Comparison of ENCODE assay signal across 8 cellular contexts in the genomic region with DNA sequence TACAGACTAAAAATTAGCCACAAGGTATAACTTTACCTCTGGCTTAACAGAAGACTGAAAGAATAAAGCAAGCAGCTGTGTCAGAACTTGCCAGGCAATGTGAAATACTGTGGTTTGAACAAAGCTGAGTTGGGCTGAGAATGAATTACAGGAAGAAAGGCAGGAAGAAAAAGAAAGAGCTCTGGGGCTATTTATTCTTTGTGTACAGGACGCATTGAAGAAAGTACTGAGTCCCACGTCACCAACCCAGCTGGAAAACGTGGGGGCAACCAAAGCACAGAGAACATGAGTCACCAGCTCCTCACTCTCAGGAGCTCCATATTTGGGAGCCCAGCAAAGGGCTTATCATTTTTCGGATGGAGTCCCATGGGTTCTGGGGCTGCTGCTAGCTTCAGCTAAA.
DNase-seq lines count a peak whose midpoint lies in the region; ATAC-seq and TF ChIP-seq lines count a peak whose summit lies in the region.

No MANE protein-coding gene starts in this region.

- H3K4me3 Mint-ChIP-seq in activated CD8-positive, alpha-beta T cell treated with anti-CD3 and anti-CD28 coated beads, Interleukin-2, amount 10 ng/mL, durations not matched to agents 7 days and 5 days, result peak overlapping the region; percentile 15
- H3K4me3 Mint-ChIP-seq in endothelial cell (ENCODE audit: unreplicated experiment), result peak overlapping the region; percentile 16

- in situ Hi-C loops in gastrocnemius medialis (cut with MboI; ENCODE audit: low sequenced_read_pairs in 4 of 4) (no loop called here), KBM-7 (cut with MboI; ENCODE audit: low pct_unique_long_range_greater_than_20kb, low sequenced_read_pairs) (no loop called here)

- H3K4me1 Mint-ChIP-seq in activated CD8-positive, alpha-beta T cell treated with anti-CD3 and anti-CD28 coated beads, Interleukin-2, amount 10 ng/mL, durations not matched to agents 7 days and 5 days (ENCODE audit: low read depth), result peaks cover 49% of the 10 kb centered on the region
- peaks cover 49% of the 10 kb centered on the region for H3K4me1 Mint-ChIP-seq in endothelial cell (ENCODE audit: unreplicated experiment)

- peak overlapping the region; percentile 74 to 84 (median 78) for H3K27ac ChIP-seq in gastrocnemius medialis

- intact Hi-C loops in gastrocnemius medialis (cut with DNase I; ENCODE audit: low total_unique reads), result loop anchor here (5.0 kb wide), 1 partner anchor 122 kb away; a partner anchor contains a TSS

- peak overlapping the region; percentile 82 for H3K27ac Mint-ChIP-seq in activated CD8-positive, alpha-beta T cell treated with anti-CD3 and anti-CD28 coated beads, Interleukin-2, amount 10 ng/mL, durations not matched to agents 7 days and 5 days
- peak overlapping the region; percentile 99 for H3K27ac Mint-ChIP-seq in endothelial cell (ENCODE audit: unreplicated experiment)

- H3K36me3 Mint-ChIP-seq in activated CD8-positive, alpha-beta T cell treated with anti-CD3 and anti-CD28 coated beads, Interleukin-2, amount 10 ng/mL, durations not matched to agents 7 days and 5 days (ENCODE audit: low read depth), result peaks cover 72% of the 10 kb centered on the region
- H3K36me3 Mint-ChIP-seq in endothelial cell (ENCODE audit: low read depth, unreplicated experiment), result peaks cover 8% of the 10 kb centered on the region

- peaks cover 10 to 15% of the 10 kb centered on the region in 2 donors for H3K4me1 ChIP-seq in gastrocnemius medialis

- no peaks in the 10 kb centered on the region for H3K36me3 ChIP-seq in gastrocnemius medialis

- no peak for TF ChIP-seq CTCF in endothelial cell (IDR thresholded peaks at IDR 0.05; ENCODE audit: unreplicated experiment)
- no peak for TF ChIP-seq CTCF in gastrocnemius medialis (IDR thresholded peaks at IDR 0.05 in 4 of 5, conservative IDR thresholded peaks at IDR 0.05 in 1 of 5)

- CTCF ChIA-PET in activated CD8-positive, alpha-beta T cell treated with anti-CD3 and anti-CD28 coated beads, Interleukin-2, amount 10 ng/mL, durations not matched to agents 7 days and 5 days (lab: Charles Lee), result interaction anchor here (0.6 to 1.7 kb wide), 13 partner anchors 9 to 202 kb away, joined by 3 to 8 read pairs (median 3); no protein-coding TSS in a partner anchor

- ATAC-seq in HG02610 (IDR thresholded peaks at IDR 0.05; ENCODE audit: unreplicated experiment) (peak; percentile 69), gastrocnemius medialis (peak; percentile 72 to 81), GM18505 (IDR thresholded peaks at IDR 0.05; ENCODE audit: unreplicated experiment) (no peak)
- ATAC-seq in activated CD8-positive, alpha-beta T cell treated with anti-CD3 and anti-CD28 coated beads, Interleukin-2, amount 10 ng/mL, durations not matched to agents 7 days and 5 days, result peak; percentile 81

- no peak overlapping the region for H3K4me3 ChIP-seq in gastrocnemius medialis

- peaks cover 10% of the 10 kb centered on the region for H3K9me3 Mint-ChIP-seq in activated CD8-positive, alpha-beta T cell treated with anti-CD3 and anti-CD28 coated beads, Interleukin-2, amount 10 ng/mL, durations not matched to agents 7 days and 5 days (ENCODE audit: insufficient read depth)
- no peaks in the 10 kb centered on the region for H3K9me3 Mint-ChIP-seq in endothelial cell (ENCODE audit: unreplicated experiment)

- no peaks in the 10 kb centered on the region for H3K27me3 ChIP-seq in gastrocnemius medialis

- POLR2A ChIA-PET in activated CD8-positive, alpha-beta T cell treated with anti-CD3 and anti-CD28 coated beads, Interleukin-2, amount 10 ng/mL, durations not matched to agents 7 days and 5 days (lab: Charles Lee), result interaction anchor here (0.8 to 1.9 kb wide), 4 partner anchors 27 to 121 kb away, joined by 3 to 10 read pairs (median 4); a partner anchor contains a TSS

- DNase-seq in activated CD8-positive, alpha-beta T cell treated with anti-CD3 and anti-CD28 coated beads, Interleukin-2, amount 10 ng/mL, durations not matched to agents 7 days and 5 days, result peak; percentile 72
- DNase-seq in endothelial cell (ENCODE audit: low spot score) (peak; percentile 11), gastrocnemius medialis (peak; percentile 24 to 54), ureter (ENCODE audit: low spot score) (no peak), KBM-7 (no peak), NCI-H2227 treated with DMSO at 0.1 percent for 48 hours (lab: John Stamatoyannopoulos, UW) (no peak)

- H3K27me3 Mint-ChIP-seq in activated CD8-positive, alpha-beta T cell treated with anti-CD3 and anti-CD28 coated beads, Interleukin-2, amount 10 ng/mL, durations not matched to agents 7 days and 5 days (ENCODE audit: low read depth), result no peaks in the 10 kb centered on the region
- H3K27me3 Mint-ChIP-seq in endothelial cell (ENCODE audit: unreplicated experiment), result peaks cover 8% of the 10 kb centered on the region

- TF ChIP-seq POLR2A in gastrocnemius medialis (IDR thresholded peaks at IDR 0.05) (peak; percentile 35 to 62), GM18505 (IDR thresholded peaks at IDR 0.05; ENCODE audit: borderline replicate concordance, extremely low read depth, insufficient read depth, insufficient read length) (no peak)

- H3K9me3 ChIP-seq in gastrocnemius medialis, result no peaks in the 10 kb centered on the region

Comparison
In these comparisons a context has a peak if more than half of its experiments do, and no peak if none do; other contexts are left out.
1. DNase-seq: peak in activated CD8-positive, alpha-beta T cell treated with anti-CD3 and anti-CD28 coated beads, Interleukin-2, amount 10 ng/mL, durations not matched to agents 7 days and 5 days (single experiment), endothelial cell (single experiment) and gastrocnemius medialis (2 of 2); none in ureter (single experiment), KBM-7 (single experiment) and NCI-H2227 treated with DMSO at 0.1 percent for 48 hours (single experiment).